Comparison of ENCODE assay signal across 1 cellular context in genomic region chr6:134315974-134316391, GRCh38.
TF ChIP-seq lines count a peak whose summit lies in the region.

No MANE protein-coding gene starts in this region.

TF ChIP-seq in HepG2, 621 proteins besides CTCF, POLR2A, EP300 and RAD21 (continued from another document):
- no peak for TF ChIP-seq ZBTB3 (CRISPR knock-in tag; IDR thresholded peaks at IDR 0.05; ENCODE audit: borderline replicate concordance, low read depth)
- TF ChIP-seq ATF1 (CRISPR knock-in tag; IDR thresholded peaks at IDR 0.05): no peak
- no peak for TF ChIP-seq KAT8 (CRISPR knock-in tag; IDR thresholded peaks at IDR 0.05)
- TF ChIP-seq ZNF276 (CRISPR knock-in tag; IDR thresholded peaks at IDR 0.05; ENCODE audit: low read depth): no peak
- TF ChIP-seq ZNF713 (CRISPR knock-in tag; IDR thresholded peaks at IDR 0.05): no peak
- TF ChIP-seq, protein P1, sequence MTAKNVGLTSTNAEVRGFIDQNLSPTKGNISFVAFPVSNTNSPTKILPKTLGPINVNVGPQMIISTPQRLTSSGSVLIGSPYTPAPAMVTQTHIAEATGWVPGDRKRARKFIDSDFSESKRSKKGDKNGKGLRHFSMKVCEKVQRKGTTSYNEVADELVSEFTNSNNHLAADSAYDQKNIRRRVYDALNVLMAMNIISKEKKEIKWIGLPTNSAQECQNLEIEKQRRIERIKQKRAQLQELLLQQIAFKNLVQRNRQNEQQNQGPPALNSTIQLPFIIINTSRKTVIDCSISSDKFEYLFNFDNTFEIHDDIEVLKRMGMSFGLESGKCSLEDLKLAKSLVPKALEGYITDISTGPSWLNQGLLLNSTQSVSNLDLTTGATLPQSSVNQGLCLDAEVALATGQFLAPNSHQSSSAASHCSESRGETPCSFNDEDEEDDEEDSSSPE (CRISPR knock-in tag; IDR thresholded peaks at IDR 0.05): no peak
- no peak for TF ChIP-seq RNF2 (conservative IDR thresholded peaks at IDR 0.05; ENCODE audit: low read depth)
- TF ChIP-seq ZNF30 (CRISPR knock-in tag; IDR thresholded peaks at IDR 0.05): no peak
- TF ChIP-seq ZGPAT (CRISPR knock-in tag; IDR thresholded peaks at IDR 0.05): no peak
- TF ChIP-seq, protein P2, sequence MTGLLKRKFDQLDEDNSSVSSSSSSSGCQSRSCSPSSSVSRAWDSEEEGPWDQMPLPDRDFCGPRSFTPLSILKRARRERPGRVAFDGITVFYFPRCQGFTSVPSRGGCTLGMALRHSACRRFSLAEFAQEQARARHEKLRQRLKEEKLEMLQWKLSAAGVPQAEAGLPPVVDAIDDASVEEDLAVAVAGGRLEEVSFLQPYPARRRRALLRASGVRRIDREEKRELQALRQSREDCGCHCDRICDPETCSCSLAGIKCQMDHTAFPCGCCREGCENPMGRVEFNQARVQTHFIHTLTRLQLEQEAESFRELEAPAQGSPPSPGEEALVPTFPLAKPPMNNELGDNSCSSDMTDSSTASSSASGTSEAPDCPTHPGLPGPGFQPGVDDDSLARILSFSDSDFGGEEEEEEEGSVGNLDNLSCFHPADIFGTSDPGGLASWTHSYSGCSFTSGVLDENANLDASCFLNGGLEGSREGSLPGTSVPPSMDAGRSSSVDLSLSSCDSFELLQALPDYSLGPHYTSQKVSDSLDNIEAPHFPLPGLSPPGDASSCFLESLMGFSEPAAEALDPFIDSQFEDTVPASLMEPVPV (CRISPR knock-in tag; IDR thresholded peaks at IDR 0.05): no peak
TF ChIP-seq in HepG2: peak in this region for 0.
